1 cellular context compared by ENCODE assay signal in genomic region chr6:158069800-158070195, GRCh38.
TF ChIP-seq lines count a peak whose summit lies in the region.

No MANE protein-coding gene starts in this region.

TF ChIP-seq in HCT116, 20 proteins besides CTCF, POLR2A, EP300 and RAD21 (continued from another document):
- TF ChIP-seq ZFX (IDR thresholded peaks at IDR 0.05) (no peak), FOSL1 (IDR thresholded peaks at IDR 0.05; ENCODE audit: low read depth) (no peak), ZNF274 (IDR thresholded peaks at IDR 0.05; ENCODE audit: low read depth, low read length) (no peak), ELF1 (IDR thresholded peaks at IDR 0.05; ENCODE audit: borderline replicate concordance, low read depth) (no peak), TCF7L2 (IDR thresholded peaks at IDR 0.05; ENCODE audit: borderline replicate concordance, extremely low read depth, insufficient read depth, insufficient read length) (no peak)
